In genomic region chr7:111026301-111026700, GRCh38 we compare ENCODE assay signal across 21 cellular contexts.
A peak's percentile ranks its signal among the peaks of the same experiment; 100 is the strongest.
DNase-seq lines count a peak whose midpoint lies in the region; ATAC-seq, FAIRE-seq and TF ChIP-seq lines count a peak whose summit lies in the region.
"Had no signal": no experiment of that assay in that cellular context is flagged by ENCODE, and none has a peak within 500 bp of the region (broad histone marks: within the 10 kb centered on the region; RNA-seq: fewer than 3 reads in every experiment).

No MANE protein-coding gene starts in this region.

- intact Hi-C loops in HepG2 (cut with micrococcal nuclease; ENCODE audit: unreplicated experiment) (loop anchor here (5.0 to 10.0 kb wide), 3 partner anchors 46 to 1364 kb away; no protein-coding TSS in a partner anchor), right lobe of liver (cut with DNase I) (no loop called here), mucosa of descending colon (cut with DNase I, micrococcal nuclease) (no loop called here)

- H3K9ac ChIP-seq in HepG2 (ENCODE audit: insufficient read depth, low read depth, low read length) = no peak overlapping the region
- H3K9ac ChIP-seq in KMS-11 = no peak overlapping the region

- H3K9me3 ChIP-seq in HepG2 (ENCODE audit: low read length) = no peaks in the 10 kb centered on the region
- H3K9me3 ChIP-seq in right lobe of liver = no peaks in the 10 kb centered on the region
- no peaks in the 10 kb centered on the region for H3K9me3 ChIP-seq in mucosa of descending colon
- H3K9me3 ChIP-seq: heart right ventricle, stomach had no signal

- peak; percentile 27 for DNase-seq in HepG2 (ENCODE audit: low spot score)
- no peak for DNase-seq in right lobe of liver
- no peak for DNase-seq in activated naive CD8-positive, alpha-beta T cell treated with anti-CD3 and anti-CD28 coated beads for 36 hours
- DNase-seq in stimulated activated naive B cell treated with anti-CD40 and anti-IgM and Interleukin-4, amounts not matched to agents 10 μg/mL and 1 μg/mL and 100 μg/mL, for 72 hours = no peak
- DNase-seq in mucosa of descending colon = no peak
- no peak for DNase-seq in NAMALWA (ENCODE audit: low spot score)
- DNase-seq in pons (ENCODE audit: low spot score) = no peak
- DNase-seq: amniotic stem cell, caudate nucleus, dorsolateral prefrontal cortex, HCEC 1CT, heart right ventricle, IMR-90, left ventricle myocardium superior, midbrain, NCI-H1417 treated with DMSO at 0.1 percent for 48 hours, NCI-H774, stomach, trophoblast cell had no signal

- no peak for ATAC-seq in HepG2
- ATAC-seq in right lobe of liver = no peak
- ATAC-seq in stimulated activated naive B cell treated with anti-CD40 and anti-IgM and Interleukin-4, amounts not matched to agents 10 μg/mL and 1 μg/mL and 100 μg/mL, for 72 hours (replicated peaks) = no peak
- ATAC-seq in mucosa of descending colon = no peak
- ATAC-seq: heart right ventricle, left ventricle myocardium superior had no signal

- H3K27me3 Mint-ChIP-seq in activated naive CD8-positive, alpha-beta T cell treated with anti-CD3 and anti-CD28 coated beads for 36 hours = no peaks in the 10 kb centered on the region
- H3K27me3 Mint-ChIP-seq in stimulated activated naive B cell treated with anti-CD40 and anti-IgM and Interleukin-4, amounts not matched to agents 10 μg/mL and 1 μg/mL and 100 μg/mL, for 72 hours = no peaks in the 10 kb centered on the region

- peaks cover 55% of the 10 kb centered on the region for H3K4me1 ChIP-seq in HepG2 (ENCODE audit: insufficient read depth, low read length)
- H3K4me1 ChIP-seq in right lobe of liver = peaks cover 0 to 18% (median 3%) of the 10 kb centered on the region in 4 donors
- H3K4me1 ChIP-seq in KMS-11 (ENCODE audit: low read depth, poor library complexity, severe bottlenecking) = peaks cover 80% of the 10 kb centered on the region
- no peaks in the 10 kb centered on the region for H3K4me1 ChIP-seq in mucosa of descending colon (ENCODE audit: low read depth)

- H3K4me2 ChIP-seq in HepG2 (ENCODE audit: low read depth, low read length) (no peak overlapping the region), KMS-11 (0 out of 2 replicates have a peak overlapping the region, but pooled peaks have one; percentile 3)

- POLR2A ChIA-PET in HepG2 (lab: Yijun Ruan, JAX) = no interaction called here

- no peak overlapping the region for H2AFZ ChIP-seq in HepG2 (ENCODE audit: low read length)
- H2AFZ ChIP-seq in KMS-11 (ENCODE audit: low read depth) = no peak overlapping the region

- H3K4me3 Mint-ChIP-seq in activated naive CD8-positive, alpha-beta T cell treated with anti-CD3 and anti-CD28 coated beads for 36 hours = peak overlapping the region; percentile 36
- no peak overlapping the region for H3K4me3 Mint-ChIP-seq in stimulated activated naive B cell treated with anti-CD40 and anti-IgM and Interleukin-4, amounts not matched to agents 10 μg/mL and 1 μg/mL and 100 μg/mL, for 72 hours

- H3K4me3 ChIP-seq in HepG2 (replicated peaks in 1 of 3; ENCODE audit: insufficient read depth in 1 of 3, low read depth in 2 of 3, low read length in 3 of 3) = no peak overlapping the region
- H3K4me3 ChIP-seq in right lobe of liver = no peak overlapping the region
- H3K4me3 ChIP-seq in KMS-11 (IDR thresholded peaks at IDR 0.05; ENCODE audit: insufficient read depth, low read depth, low read length) = no peak overlapping the region
- no peak overlapping the region for H3K4me3 ChIP-seq in mucosa of descending colon
- H3K4me3 ChIP-seq: dorsolateral prefrontal cortex, heart right ventricle, skin epidermis, stomach had no signal

- peaks cover 79% of the 10 kb centered on the region for H3K4me1 Mint-ChIP-seq in activated naive CD8-positive, alpha-beta T cell treated with anti-CD3 and anti-CD28 coated beads for 36 hours
- H3K4me1 Mint-ChIP-seq in stimulated activated naive B cell treated with anti-CD40 and anti-IgM and Interleukin-4, amounts not matched to agents 10 μg/mL and 1 μg/mL and 100 μg/mL, for 72 hours = peaks cover 6 to 40% of the 10 kb centered on the region in 2 donors

- TF ChIP-seq RAD21 in HepG2 (CRISPR knock-in tag; IDR thresholded peaks at IDR 0.05) = no peak

- H3K27ac ChIP-seq in HepG2 (ENCODE audit: extremely low read length, insufficient read depth, low read length) (no peak overlapping the region), right lobe of liver (no peak overlapping the region), KMS-11 (no peak overlapping the region)
- H3K27ac ChIP-seq: dorsolateral prefrontal cortex, heart right ventricle, skin epidermis, stomach had no signal

- peaks cover 10% of the 10 kb centered on the region for H3K9me3 Mint-ChIP-seq in activated naive CD8-positive, alpha-beta T cell treated with anti-CD3 and anti-CD28 coated beads for 36 hours
- peaks cover 2 to 3% of the 10 kb centered on the region in 2 donors for H3K9me3 Mint-ChIP-seq in stimulated activated naive B cell treated with anti-CD40 and anti-IgM and Interleukin-4, amounts not matched to agents 10 μg/mL and 1 μg/mL and 100 μg/mL, for 72 hours

- peak overlapping the region; percentile 98 for H3K27ac Mint-ChIP-seq in activated naive CD8-positive, alpha-beta T cell treated with anti-CD3 and anti-CD28 coated beads for 36 hours
- H3K27ac Mint-ChIP-seq in stimulated activated naive B cell treated with anti-CD40 and anti-IgM and Interleukin-4, amounts not matched to agents 10 μg/mL and 1 μg/mL and 100 μg/mL, for 72 hours = peak overlapping the region; percentile 47

- H3K27me3 ChIP-seq in HepG2 (ENCODE audit: control insufficient read depth in 1 of 2, insufficient read depth in 2 of 2, low read length in 2 of 2) (no peaks in the 10 kb centered on the region), right lobe of liver (no peaks in the 10 kb centered on the region), KMS-11 (ENCODE audit: insufficient read depth, low read depth) (no peaks in the 10 kb centered on the region)
- H3K27me3 ChIP-seq: dorsolateral prefrontal cortex, heart right ventricle, stomach had no signal

- H4K20me1 ChIP-seq in HepG2 (ENCODE audit: insufficient read depth, low read length) (no peaks in the 10 kb centered on the region), KMS-11 (ENCODE audit: insufficient read depth) (no peaks in the 10 kb centered on the region)

- FAIRE-seq in HepG2 (lab: Jason Lieb, UNC) = no peak

- H3K36me3 ChIP-seq in HepG2 (replicated peaks in 1 of 2; ENCODE audit: control insufficient read depth in 1 of 2, insufficient read depth in 2 of 2, low read length in 2 of 2) (no peaks in the 10 kb centered on the region), right lobe of liver (no peaks in the 10 kb centered on the region), KMS-11 (ENCODE audit: insufficient read depth) (no peaks in the 10 kb centered on the region), mucosa of descending colon (ENCODE audit: low read depth) (no peaks in the 10 kb centered on the region)
- H3K36me3 ChIP-seq: heart right ventricle, stomach had no signal

- CTCF ChIA-PET in HepG2 (lab: Yijun Ruan, JAX; ENCODE audit: low intra/inter-chr PET ratio, low total read pairs) = no interaction called here

- peaks cover 34% of the 10 kb centered on the region for H3K36me3 Mint-ChIP-seq in activated naive CD8-positive, alpha-beta T cell treated with anti-CD3 and anti-CD28 coated beads for 36 hours
- peaks cover 6 to 7% of the 10 kb centered on the region in 2 donors for H3K36me3 Mint-ChIP-seq in stimulated activated naive B cell treated with anti-CD40 and anti-IgM and Interleukin-4, amounts not matched to agents 10 μg/mL and 1 μg/mL and 100 μg/mL, for 72 hours

- 96% methylated on average over 4 of the region's 4 CpGs for WGBS in HepG2 (ENCODE audit: low lambda C conversion rate)
- WGBS in right lobe of liver (ENCODE audit: insufficient coverage, low coverage, low lambda C conversion rate, missing lambda C conversion rate) = 95% methylated on average over 4 of the region's 4 CpGs

- TF ChIP-seq CTCF in HepG2 (CRISPR knock-in tag; IDR thresholded peaks at IDR 0.05) = no peak
- no peak for TF ChIP-seq CTCF in right lobe of liver (IDR thresholded peaks at IDR 0.05)
- TF ChIP-seq CTCF in KMS-11 (conservative IDR thresholded peaks at IDR 0.05; ENCODE audit: low read depth, low read length) = no peak
- TF ChIP-seq CTCF in mucosa of descending colon (IDR thresholded peaks at IDR 0.05) = no peak

- H3K79me2 ChIP-seq in HepG2 (ENCODE audit: insufficient read depth, low read length) = no peaks in the 10 kb centered on the region
- no peaks in the 10 kb centered on the region for H3K79me2 ChIP-seq in KMS-11 (ENCODE audit: insufficient read depth, low read depth)

- in situ Hi-C loops in HepG2 (cut with HindIII; ENCODE audit: extremely low pct_ligation_motif_present, low pct_unique_long_range_greater_than_20kb) = no loop called here

- BruUV-seq in HepG2 (replicated peaks; lab: Mats Ljungman, UMichigan) = no TSS peak

- TF ChIP-seq POLR2A in HepG2 (IDR thresholded peaks at IDR 0.05; ENCODE audit: insufficient read depth in 1 of 2, low read depth in 2 of 2, low read length in 2 of 2) (no peak), right lobe of liver (IDR thresholded peaks at IDR 0.05) (no peak)

- TF ChIP-seq EP300 in HepG2 (IDR thresholded peaks at IDR 0.05; ENCODE audit: low read depth in 2 of 2, low read length in 2 of 2) = no peak
- TF ChIP-seq EP300 in HepG2 (CRISPR knock-in tag; IDR thresholded peaks at IDR 0.05; ENCODE audit: borderline replicate concordance) = no peak

TF ChIP-seq in HepG2, 621 proteins besides CTCF, POLR2A, EP300 and RAD21:
- TF ChIP-seq HOMEZ (CRISPR knock-in tag; IDR thresholded peaks at IDR 0.05; ENCODE audit: low read depth) (peak; percentile 35; the same call in 1 of the 2 replicates), FOSL2 (CRISPR knock-in tag; IDR thresholded peaks at IDR 0.05) (no peak), ZMYM4 (CRISPR knock-in tag; IDR thresholded peaks at IDR 0.05) (peak; percentile 33; the same call in 1 of the 2 replicates), SOX13 (IDR thresholded peaks at IDR 0.05) (no peak), SOX13 (CRISPR knock-in tag; conservative IDR thresholded peaks at IDR 0.05 in 1 of 2, IDR thresholded peaks at IDR 0.05 in 1 of 2) (peak in 1 of 2 experiments; percentile 19; a peak in 1 of 4 replicates)
